ENCODE assay signal across 12 cellular contexts in the genomic region with DNA sequence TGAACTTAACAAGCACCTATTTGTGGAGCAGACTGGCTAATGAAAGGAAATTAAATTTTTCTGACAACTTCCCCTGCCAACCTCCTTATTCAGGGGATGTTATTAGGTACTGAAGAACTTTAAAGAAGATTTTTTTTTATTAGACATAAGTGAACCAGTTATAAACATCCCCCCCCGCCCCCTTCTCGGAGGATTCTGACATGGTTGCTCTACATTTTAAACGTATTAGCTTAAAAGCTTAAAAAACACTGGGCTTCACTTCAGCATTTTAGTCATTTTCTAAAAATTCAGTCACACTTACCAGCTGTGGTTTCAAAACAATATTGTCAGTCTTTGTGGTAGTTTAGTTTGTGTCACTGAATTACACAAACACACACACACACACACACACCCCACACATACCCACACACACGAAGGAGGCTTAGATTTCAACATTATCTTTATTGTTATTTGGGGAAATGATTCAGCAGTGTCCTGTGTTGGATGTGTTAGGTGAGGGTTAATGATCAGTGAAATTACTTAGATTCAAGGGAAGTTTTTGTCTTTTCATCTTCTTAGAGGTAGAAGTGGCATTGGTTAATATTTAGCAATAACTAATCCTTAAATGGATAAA.
DNase-seq lines count a peak whose midpoint lies in the region; ATAC-seq lines count a peak whose summit lies in the region.
"Had no signal": no experiment of that assay in that cellular context is flagged by ENCODE, and none has a peak within 500 bp of the region (broad histone marks: within the 10 kb centered on the region; RNA-seq: fewer than 3 reads in every experiment).

No MANE protein-coding gene starts in this region.

- H3K9ac ChIP-seq in endocrine pancreas (ENCODE audit: control insufficient read depth, insufficient read depth, low read length) = no peak overlapping the region

- no peaks in the 10 kb centered on the region for H3K9me3 ChIP-seq in MG63
- no peaks in the 10 kb centered on the region for H3K9me3 ChIP-seq in endocrine pancreas (ENCODE audit: control insufficient read depth, low read length)
- H3K9me3 ChIP-seq: uterus had no signal

- H3K4me3 ChIP-seq in MG63 (no peak overlapping the region), endocrine pancreas (ENCODE audit: control insufficient read depth, insufficient read depth, low read length) (peak overlapping the region; percentile 58)
- H3K4me3 ChIP-seq: uterus had no signal

- H3K36me3 ChIP-seq in MG63 (no peaks in the 10 kb centered on the region), endocrine pancreas (ENCODE audit: control insufficient read depth, insufficient read depth, low read length) (no peaks in the 10 kb centered on the region)
- H3K36me3 ChIP-seq: uterus had no signal

- DNase-seq in CD1c-positive myeloid dendritic cell (ENCODE audit: extremely low spot score) = peak; percentile 29
- peak; percentile 9 for DNase-seq in MG63
- DNase-seq in myocyte (ENCODE audit: low read depth) = peak; percentile 31
- DNase-seq in dermis blood vessel endothelial cell = no peak
- DNase-seq in OCI-M2 (lab: John Stamatoyannopoulos, UW; ENCODE audit: unreplicated experiment) = no peak
- no peak for DNase-seq in LoVo (ENCODE audit: low spot score)
- DNase-seq: activated B cell treated with CpG ODN at 0.5 μM for 24 hours; stimulated activated CD4-positive, alpha-beta T cell treated with anti-CD3 and anti-CD28 coated beads, Interleukin-12 subunit alpha, Interleukin-12 subunit beta, amount 100 ng/mL, for 4 hours; uterus had no signal

- no peak for ATAC-seq in HG03108 (IDR thresholded peaks at IDR 0.05; ENCODE audit: unreplicated experiment)
- ATAC-seq: CD8-positive, alpha-beta T cell had no signal

- no peaks in the 10 kb centered on the region for H3K4me1 ChIP-seq in endocrine pancreas (ENCODE audit: control insufficient read depth, insufficient read depth, low read length)
- H3K4me1 ChIP-seq: uterus had no signal

- H3K27me3 ChIP-seq in MG63 (no peaks in the 10 kb centered on the region), endocrine pancreas (ENCODE audit: control insufficient read depth, insufficient read depth, low read length) (no peaks in the 10 kb centered on the region)
- H3K27me3 ChIP-seq: uterus had no signal

Comparison
In these comparisons a context has a peak if more than half of its experiments do, and no peak if none do; other contexts are left out.
1. DNase-seq: peak in CD1c-positive myeloid dendritic cell (single experiment), MG63 (single experiment) and myocyte (single experiment); none in dermis blood vessel endothelial cell (single experiment), OCI-M2 (single experiment) and LoVo (single experiment).